15 cellular contexts compared by ENCODE assay signal in genomic region chr1:84300501-84300900, GRCh38. TPM values are rescaled to one million over a fixed set of nuclear protein-coding genes. Genes with fewer than 3 reads are reported as not detected.
DNase-seq lines count a peak whose midpoint lies in the region; ATAC-seq and TF ChIP-seq lines count a peak whose summit lies in the region.
"Had no signal": no experiment of that assay in that cellular context is flagged by ENCODE, and none has a peak within 500 bp of the region (broad histone marks: within the 10 kb centered on the region; RNA-seq: fewer than 3 reads in every experiment).

No MANE protein-coding gene starts in this region.

- intact Hi-C loops in HCT116 (cut with micrococcal nuclease), result loop anchor here (5.0 kb wide), 1 partner anchor 158 kb away; the partner anchor contains the start of gene PRKACB

- CTCF ChIA-PET in HCT116 (lab: Charles Lee), result no interaction called here

- no peak for TF ChIP-seq RAD21 in HCT116 (IDR thresholded peaks at IDR 0.05; ENCODE audit: low read depth)

- no peak overlapping the region for H2AFZ ChIP-seq in HCT116 (ENCODE audit: low read depth, low read length, poor library complexity, severe bottlenecking)
- peak overlapping the region; percentile 92 for H2AFZ ChIP-seq in SU-DHL-6 (ENCODE audit: low read depth, low read length, severe bottlenecking)
- peak overlapping the region; percentile 95 for H2AFZ ChIP-seq in smooth muscle cell (ENCODE audit: low read depth)

- RAD21 ChIA-PET in HCT116 (lab: Charles Lee; ENCODE audit: low non-redundant PET in 1 of 2, low total read pairs in 2 of 2, uncharacterized antibody in 2 of 2, unreplicated experiment in 2 of 2), result no interaction called here

- H3K36me3 ChIP-seq in HCT116 (ENCODE audit: control insufficient read depth in 1 of 2, insufficient read depth in 2 of 2, low read length in 2 of 2), result peaks cover 0 to 10% of the 10 kb centered on the region in 2 experiments; a peak in 1 of 4 replicates
- H3K36me3 ChIP-seq in SU-DHL-6 (ENCODE audit: low read length), result no peaks in the 10 kb centered on the region
- H3K36me3 ChIP-seq in smooth muscle cell (ENCODE audit: low read depth), result no peaks in the 10 kb centered on the region

- WGBS in smooth muscle cell (ENCODE audit: low lambda C conversion rate), result 100% methylated on average over 1 of the region's 1 CpG

- H4K20me1 ChIP-seq in HCT116 (ENCODE audit: insufficient read depth) (no peaks in the 10 kb centered on the region), SU-DHL-6 (ENCODE audit: low read depth, low read length) (no peaks in the 10 kb centered on the region), smooth muscle cell (ENCODE audit: low read depth) (no peaks in the 10 kb centered on the region)

- H3K4me1 Mint-ChIP-seq in effector memory CD8-positive, alpha-beta T cell (ENCODE audit: low read depth in 2 of 2), result peaks cover 10 to 12% of the 10 kb centered on the region in 2 donors

- peak; percentile 8 for TF ChIP-seq POLR2A in HCT116 (IDR thresholded peaks at IDR 0.05; ENCODE audit: borderline replicate concordance, extremely low read depth, insufficient read depth, insufficient read length)

- no peaks in the 10 kb centered on the region for H3K9me3 Mint-ChIP-seq in effector memory CD8-positive, alpha-beta T cell

- peaks cover 50 to 75% of the 10 kb centered on the region in 2 experiments for H3K4me1 ChIP-seq in HCT116 (ENCODE audit: control insufficient read depth in 1 of 2, insufficient read depth in 2 of 2, low read length in 2 of 2)
- peaks cover 47% of the 10 kb centered on the region for H3K4me1 ChIP-seq in smooth muscle cell (ENCODE audit: low read depth)
- H3K4me1 ChIP-seq: parathyroid adenoma had no signal

- H3K27ac ChIP-seq in HCT116 (ENCODE audit: low read depth, low read length) (peak overlapping the region; percentile 93), SU-DHL-6 (ENCODE audit: low read depth, low read length) (peak overlapping the region; percentile 79), smooth muscle cell (ENCODE audit: low read depth) (no peak overlapping the region)
- H3K27ac ChIP-seq: parathyroid adenoma had no signal

- H3K4me3 Mint-ChIP-seq in effector memory CD8-positive, alpha-beta T cell, result no peak overlapping the region
- H3K4me3 Mint-ChIP-seq: activated CD8-positive, alpha-beta memory T cell treated with anti-CD3 and anti-CD28 coated beads, Interleukin-2, amount 10 ng/mL, durations not matched to agents 7 days and 5 days had no signal

- H3K27ac Mint-ChIP-seq in effector memory CD8-positive, alpha-beta T cell, result no peak overlapping the region

- H3K4me2 ChIP-seq in HCT116 (ENCODE audit: low read length) (peak overlapping the region; percentile 92), SU-DHL-6 (ENCODE audit: low read depth, low read length, poor library complexity, severe bottlenecking) (peak overlapping the region; percentile 98), smooth muscle cell (no peak overlapping the region)

- H3K27me3 Mint-ChIP-seq in effector memory CD8-positive, alpha-beta T cell, result peaks cover 23 to 33% of the 10 kb centered on the region in 2 donors
- H3K27me3 Mint-ChIP-seq: activated CD8-positive, alpha-beta memory T cell treated with anti-CD3 and anti-CD28 coated beads, Interleukin-2, amount 10 ng/mL, durations not matched to agents 7 days and 5 days had no signal

- peaks cover 33% of the 10 kb centered on the region for H3F3A ChIP-seq in SU-DHL-6 (ENCODE audit: insufficient read depth)
- H3F3A ChIP-seq in smooth muscle cell (ENCODE audit: low read depth), result peaks cover 14% of the 10 kb centered on the region

- no peaks in the 10 kb centered on the region for H3K27me3 ChIP-seq in HCT116 (ENCODE audit: insufficient read depth, low read length)
- no peaks in the 10 kb centered on the region for H3K27me3 ChIP-seq in SU-DHL-6 (ENCODE audit: low read length)
- no peaks in the 10 kb centered on the region for H3K27me3 ChIP-seq in smooth muscle cell (ENCODE audit: low read depth)

- no peak for ATAC-seq in HCT116
- ATAC-seq in effector memory CD8-positive, alpha-beta T cell (replicated peaks), result no peak
- no peak for ATAC-seq in GM21526 (IDR thresholded peaks at IDR 0.05; ENCODE audit: low FRiP score, unreplicated experiment)
- ATAC-seq: activated CD8-positive, alpha-beta memory T cell treated with anti-CD3 and anti-CD28 coated beads, Interleukin-2, amount 10 ng/mL, durations not matched to agents 7 days and 5 days; left lobe of liver had no signal

- H3K9ac ChIP-seq in HCT116 (ENCODE audit: low read length) (peak overlapping the region; percentile 89), SU-DHL-6 (ENCODE audit: low read length) (peak overlapping the region; percentile 44; the same call in 1 of the 2 replicates), smooth muscle cell (ENCODE audit: low read depth) (no peak overlapping the region)
- H3K9ac ChIP-seq: parathyroid adenoma had no signal

- H3K9me2 ChIP-seq in HCT116 (ENCODE audit: insufficient read depth) (no peaks in the 10 kb centered on the region), SU-DHL-6 (replicated peaks; ENCODE audit: insufficient read depth, low read length) (no peaks in the 10 kb centered on the region)

- POLR2A ChIA-PET in HCT116 (lab: Charles Lee), result no interaction called here

- H3K4me3 ChIP-seq in HCT116 (replicated peaks in 1 of 2; ENCODE audit: low read depth in 1 of 2, low read length in 2 of 2) (no peak overlapping the region), SU-DHL-6 (ENCODE audit: insufficient read depth, low read length, poor library complexity, severe bottlenecking) (peak overlapping the region; percentile 52), smooth muscle cell (peak overlapping the region; percentile 48)

- TF ChIP-seq CTCF in HCT116 (IDR thresholded peaks at IDR 0.05 in 2 of 3, conservative IDR thresholded peaks at IDR 0.05 in 1 of 3; ENCODE audit: borderline replicate concordance in 1 of 3, insufficient read depth in 1 of 3, low read depth in 2 of 3, low read length in 2 of 3), result no peak
- no peak for TF ChIP-seq CTCF in SU-DHL-6 (IDR thresholded peaks at IDR 0.05; ENCODE audit: insufficient read depth, low read length, poor library complexity, severe bottlenecking)
- no peak for TF ChIP-seq CTCF in smooth muscle cell (IDR thresholded peaks at IDR 0.05; ENCODE audit: borderline replicate concordance, insufficient read depth, poor library complexity, severe bottlenecking)

- DNase-seq in HCT116 (ENCODE audit: low read depth, low spot score), result no peak
- peak; percentile 53 for DNase-seq in globus pallidus (ENCODE audit: low spot score)
- DNase-seq in smooth muscle cell (lab: John Stamatoyannopoulos, UW; ENCODE audit: unreplicated experiment), result no peak
- no peak for DNase-seq in activated CD8-positive, alpha-beta memory T cell treated with anti-CD3 and anti-CD28 coated beads, Interleukin-2, amount 50 U/mL, for 48 hours
- no peak for DNase-seq in activated effector memory CD4-positive, alpha-beta T cell treated with Interleukin-2 at 50 U/mL for 16 hours
- DNase-seq in effector memory CD8-positive, alpha-beta T cell, result no peak
- DNase-seq: activated CD8-positive, alpha-beta memory T cell treated with anti-CD3 and anti-CD28 coated beads, Interleukin-2, amount 10 ng/mL, durations not matched to agents 7 days and 5 days; amniotic stem cell; glutamatergic neuron; stimulated activated CD4-positive, alpha-beta T cell treated with anti-CD3 and anti-CD28 coated beads, Interleukin-4, amount 100 ng/mL, for 24 hours; stimulated activated naive CD4-positive, alpha-beta T cell treated with Interleukin-2 at 50 U/mL for 16 hours had no signal

- BruUV-seq in HCT116 (replicated peaks; lab: Mats Ljungman, UMichigan), result no TSS peak

- H3K36me3 Mint-ChIP-seq in effector memory CD8-positive, alpha-beta T cell (ENCODE audit: insufficient read depth), result no peaks in the 10 kb centered on the region

- H3K9me3 ChIP-seq in HCT116 (ENCODE audit: control insufficient read depth in 1 of 2, insufficient read depth in 1 of 2, low read depth in 1 of 2, low read length in 2 of 2) (peaks cover 0 to 12% of the 10 kb centered on the region in 2 experiments; a peak in 1 of 4 replicates), SU-DHL-6 (ENCODE audit: insufficient read depth, low read length) (no peaks in the 10 kb centered on the region; the same call in 1 of the 2 replicates), smooth muscle cell (replicated peaks; ENCODE audit: low read depth) (no peaks in the 10 kb centered on the region)

- H3K79me2 ChIP-seq in HCT116 (ENCODE audit: insufficient read depth, low read length) (peaks cover 24% of the 10 kb centered on the region), SU-DHL-6 (ENCODE audit: insufficient read depth, low read length) (no peaks in the 10 kb centered on the region), smooth muscle cell (ENCODE audit: low read depth) (no peaks in the 10 kb centered on the region)
- H3K79me2 ChIP-seq: parathyroid adenoma had no signal

TF ChIP-seq in HCT116, 20 proteins besides CTCF, POLR2A, EP300 and RAD21 (continues in another document):
- TF ChIP-seq EZH2 (IDR thresholded peaks at IDR 0.05), result no peak
- TF ChIP-seq ELF1 (IDR thresholded peaks at IDR 0.05; ENCODE audit: borderline replicate concordance, low read depth), result no peak
- no peak for TF ChIP-seq ZNF274 (IDR thresholded peaks at IDR 0.05; ENCODE audit: low read depth, low read length)
- no peak for TF ChIP-seq SP1 (IDR thresholded peaks at IDR 0.05; ENCODE audit: low read depth)
- TF ChIP-seq EZH2phosphoT487 (IDR thresholded peaks at IDR 0.05; ENCODE audit: borderline replicate concordance), result no peak
- TF ChIP-seq MAX (IDR thresholded peaks at IDR 0.05), result no peak
- TF ChIP-seq YY1 (IDR thresholded peaks at IDR 0.05; ENCODE audit: extremely low read depth, insufficient replicate concordance, low read depth, low read length), result no peak

RNA-seq across cellular contexts. Expression of gene SAMD13, which starts 1.0 kb away (rescaled TPM):
- total RNA-seq in HCT116 (2021; ENCODE audit: unreplicated experiment) (14.9 TPM), smooth muscle cell (0.54 and 2.7 TPM in 2 replicates)
- 4.8 and 7.6 TPM in 2 replicates for polyA plus RNA-seq in HCT116 (2012)
- 0.66 and 1.0 TPM in 2 replicates for polyA plus RNA-seq in smooth muscle cell

Comparison
In these comparisons a context has a peak if more than half of its experiments do, and no peak if none do; other contexts are left out.
1. H3K4me3 ChIP-seq: peak in SU-DHL-6 (single experiment) and smooth muscle cell (single experiment); none in HCT116 (0 of 2).